Comparison of ENCODE assay signal across 8 cellular contexts in genomic region chr19:39342647-39343305, GRCh38. TPM values are rescaled to one million over a fixed set of nuclear protein-coding genes. Genes with fewer than 3 reads are reported as not detected.
DNase-seq lines count a peak whose midpoint lies in the region; ATAC-seq and TF ChIP-seq lines count a peak whose summit lies in the region.

No MANE protein-coding gene starts in this region.

- peak overlapping the region; percentile 73 for H3K27ac ChIP-seq in left ventricle myocardium inferior (replicated peaks)

- intact Hi-C loops in left ventricle myocardium inferior (cut with micrococcal nuclease) = no loop called here
- intact Hi-C loops in sciatic nerve (cut with DNase I) = loop anchor here (10.0 kb wide), 1 partner anchor 52 kb away; the partner anchor contains the start of genes MED29 and PAF1

- H3K9me3 ChIP-seq in left ventricle myocardium inferior (replicated peaks) = no peaks in the 10 kb centered on the region

- peak overlapping the region; percentile 86 for H3K4me3 ChIP-seq in left ventricle myocardium inferior

- H3K36me3 Mint-ChIP-seq in activated T-cell treated with anti-CD3 and anti-CD28 coated beads, Interleukin-2, amount 50 U/mL, for 4 hours (ENCODE audit: insufficient read depth) = peaks cover 16% of the 10 kb centered on the region

- H3K36me3 ChIP-seq in left ventricle myocardium inferior = no peaks in the 10 kb centered on the region

- peaks cover 64% of the 10 kb centered on the region for H3K4me1 Mint-ChIP-seq in activated T-cell treated with anti-CD3 and anti-CD28 coated beads, Interleukin-2, amount 50 U/mL, for 4 hours (ENCODE audit: low read depth)

- H3K4me1 ChIP-seq in left ventricle myocardium inferior = peaks cover 71% of the 10 kb centered on the region

- ATAC-seq in activated T-cell treated with anti-CD3 and anti-CD28 coated beads, Interleukin-2, amount 50 U/mL, for 4 hours = no peak
- peak; percentile 3 for ATAC-seq in sciatic nerve

- no peaks in the 10 kb centered on the region for H3K9me3 Mint-ChIP-seq in activated T-cell treated with anti-CD3 and anti-CD28 coated beads, Interleukin-2, amount 50 U/mL, for 4 hours

- peak overlapping the region; percentile 86 for H3K4me3 Mint-ChIP-seq in activated T-cell treated with anti-CD3 and anti-CD28 coated beads, Interleukin-2, amount 50 U/mL, for 4 hours

- no peak for TF ChIP-seq CTCF in left ventricle myocardium inferior (IDR thresholded peaks at IDR 0.05; ENCODE audit: borderline replicate concordance)

- H3K27me3 Mint-ChIP-seq in activated T-cell treated with anti-CD3 and anti-CD28 coated beads, Interleukin-2, amount 50 U/mL, for 4 hours (ENCODE audit: low read depth) = no peaks in the 10 kb centered on the region

- DNase-seq in activated CD8-positive, alpha-beta memory T cell treated with anti-CD3 and anti-CD28 coated beads for 24 hours = peak; percentile 66
- no peak for DNase-seq in activated CD8-positive, alpha-beta memory T cell treated with anti-CD3 and anti-CD28 coated beads, Interleukin-2, amount 50 U/mL, for 48 hours
- DNase-seq in activated T-cell treated with anti-CD3 and anti-CD28 coated beads, Interleukin-2, amount 50 U/mL, for 4 hours = no peak
- DNase-seq in left ventricle myocardium inferior = no peak
- DNase-seq in sciatic nerve (ENCODE audit: low spot score) = peak; percentile 72
- no peak for DNase-seq in cerebellar cortex (ENCODE audit: low spot score)
- no peak for DNase-seq in NCI-H1092 treated with DMSO at 0.1 percent for 48 hours (lab: John Stamatoyannopoulos, UW)
- no peak for DNase-seq in HPDE6-E6E7 (ENCODE audit: extremely low spot score)

- no peaks in the 10 kb centered on the region for H3K27me3 ChIP-seq in left ventricle myocardium inferior (ENCODE audit: low read depth)

RNA-seq across cellular contexts. Expression of gene SAMD4B, which starts 0.6 kb away (rescaled TPM):
- total RNA-seq in activated T-cell treated with anti-CD3 and anti-CD28 coated beads, Interleukin-2, amount 50 U/mL, for 4 hours = 10 to 100 TPM; 72.6 to 81.6 (median 81.1) TPM
- total RNA-seq in left ventricle myocardium inferior = 47.9 TPM
- total RNA-seq in sciatic nerve = 139 TPM

RNA-seq across cellular contexts. Expression of gene GMFG, which starts 6.9 kb away (rescaled TPM):
- 100 to 1,000 TPM; 147 to 181 (median 178) TPM for total RNA-seq in activated T-cell treated with anti-CD3 and anti-CD28 coated beads, Interleukin-2, amount 50 U/mL, for 4 hours
- 15.6 TPM for total RNA-seq in left ventricle myocardium inferior
- 51.2 TPM for total RNA-seq in sciatic nerve

RNA-seq across cellular contexts. Expression of gene LRFN1, which starts 22.1 kb away (rescaled TPM):
- total RNA-seq in activated T-cell treated with anti-CD3 and anti-CD28 coated beads, Interleukin-2, amount 50 U/mL, for 4 hours = 1 to 10 TPM; 4.2 to 6.7 (median 6.6) TPM
- total RNA-seq in left ventricle myocardium inferior = 0.08 TPM
- 1.3 TPM for total RNA-seq in sciatic nerve

RNA-seq across cellular contexts. Expression of gene IFNL1, which starts 46.6 kb away (rescaled TPM):
- total RNA-seq in activated T-cell treated with anti-CD3 and anti-CD28 coated beads, Interleukin-2, amount 50 U/mL, for 4 hours = not detected
- total RNA-seq in left ventricle myocardium inferior (not detected), sciatic nerve (not detected)

RNA-seq across cellular contexts. Expression of gene PAF1, which starts 48.1 kb away (rescaled TPM):
- total RNA-seq in activated T-cell treated with anti-CD3 and anti-CD28 coated beads, Interleukin-2, amount 50 U/mL, for 4 hours = 10 to 100 TPM; 48.0 to 50.8 (median 50.2) TPM
- total RNA-seq in left ventricle myocardium inferior (33.2 TPM), sciatic nerve (38.7 TPM)

Comparison
In these comparisons a context has a peak if more than half of its experiments do, and no peak if none do; other contexts are left out.
1. DNase-seq: peak in activated CD8-positive, alpha-beta memory T cell treated with anti-CD3 and anti-CD28 coated beads for 24 hours (single experiment) and sciatic nerve (single experiment); none in activated CD8-positive, alpha-beta memory T cell treated with anti-CD3 and anti-CD28 coated beads, Interleukin-2, amount 50 U/mL, for 48 hours (single experiment), activated T-cell treated with anti-CD3 and anti-CD28 coated beads, Interleukin-2, amount 50 U/mL, for 4 hours (single experiment), left ventricle myocardium inferior (single experiment), cerebellar cortex (single experiment), NCI-H1092 treated with DMSO at 0.1 percent for 48 hours (single experiment) and HPDE6-E6E7 (single experiment).